Comparison of ENCODE assay signal across 8 cellular contexts in genomic region chr6:37566209-37566859, GRCh38.
DNase-seq lines count a peak whose midpoint lies in the region; ATAC-seq and TF ChIP-seq lines count a peak whose summit lies in the region.

No MANE protein-coding gene starts in this region.

- H3K4me3 Mint-ChIP-seq in natural killer cell: peak overlapping the region; percentile 60

- H3K36me3 ChIP-seq in GM06990 (ENCODE audit: control insufficient read depth, insufficient read depth, low read length): no peaks in the 10 kb centered on the region; the same call in 1 of the 2 replicates

- no peaks in the 10 kb centered on the region for H3K36me3 Mint-ChIP-seq in natural killer cell

- DNase-seq in GM06990 (ENCODE audit: extremely low read depth, insufficient read length): peak; percentile 77
- peak; percentile 88 for DNase-seq in NCI-H69 (lab: John Stamatoyannopoulos, UW)
- DNase-seq in activated CD8-positive, alpha-beta memory T cell treated with anti-CD3 and anti-CD28 coated beads, Interleukin-2, amount 50 U/mL, for 48 hours: peak; percentile 92
- no peak for DNase-seq in epithelial cell of proximal tubule (ENCODE audit: low read depth)
- DNase-seq in natural killer cell: peak; percentile 74
- peak; percentile 25 to 78 (median 66) for DNase-seq in stimulated activated naive CD4-positive, alpha-beta T cell (lab: John Stamatoyannopoulos, UW)
- DNase-seq in NCI-H1048 (lab: John Stamatoyannopoulos, UW): no peak

- peaks cover 22 to 37% of the 10 kb centered on the region in 2 donors for H3K27me3 Mint-ChIP-seq in natural killer cell (ENCODE audit: low read depth in 2 of 2)

- peaks cover 4 to 11% of the 10 kb centered on the region in 2 donors for H3K4me1 Mint-ChIP-seq in natural killer cell

- peak; percentile 37 for ATAC-seq in HG02870 (IDR thresholded peaks at IDR 0.05; ENCODE audit: unreplicated experiment)
- ATAC-seq in natural killer cell: peak; percentile 83 to 99 (median 99)

- H3K27me3 ChIP-seq in GM06990 (replicated peaks; ENCODE audit: control insufficient read depth, insufficient read depth, low read length): no peaks in the 10 kb centered on the region; the same call in 1 of the 2 replicates

- intact Hi-C loops in natural killer cell (cut with micrococcal nuclease): loop anchor here (1.0 to 2.0 kb wide), 3 partner anchors 82 to 241 kb away; no protein-coding TSS in a partner anchor

- no peaks in the 10 kb centered on the region for H3K9me3 Mint-ChIP-seq in natural killer cell

- peak overlapping the region in 1 of 2 donors; percentile 8 for H3K27ac Mint-ChIP-seq in natural killer cell

- TF ChIP-seq CTCF in GM06990 (IDR thresholded peaks at IDR 0.05; ENCODE audit: insufficient read depth, low read length, poor library complexity, severe bottlenecking) (peak; percentile 83), epithelial cell of proximal tubule (conservative IDR thresholded peaks at IDR 0.05; ENCODE audit: low read depth, low read length) (peak; percentile 89), natural killer cell (IDR thresholded peaks at IDR 0.05) (peak; percentile 99)

- H3K4me3 ChIP-seq in GM06990 (replicated peaks; ENCODE audit: low read depth, low read length): peak overlapping the region; percentile 53
- H3K4me3 ChIP-seq in epithelial cell of proximal tubule (ENCODE audit: low read depth, low read length): peak overlapping the region; percentile 28

Comparison
In these comparisons a context has a peak if more than half of its experiments do, and no peak if none do; other contexts are left out.
1. DNase-seq: peak in GM06990 (single experiment), NCI-H69 (single experiment), activated CD8-positive, alpha-beta memory T cell treated with anti-CD3 and anti-CD28 coated beads, Interleukin-2, amount 50 U/mL, for 48 hours (single experiment), natural killer cell (single experiment) and stimulated activated naive CD4-positive, alpha-beta T cell (6 of 6); none in epithelial cell of proximal tubule (single experiment) and NCI-H1048 (single experiment).
2. Peak in every context shown above with its lines, with median percentiles within 50 percentile points of each other: CTCF ChIP-seq.